ENCODE assay signal across 1 cellular context in genomic region chr7:111953611-111954010, GRCh38.
TF ChIP-seq lines count a peak whose summit lies in the region.

No MANE protein-coding gene starts in this region.

TF ChIP-seq in GM23338, 12 proteins besides CTCF, POLR2A, EP300 and RAD21 (continued from another document):
- no peak for TF ChIP-seq ZNF331 (CRISPR knock-in tag; IDR thresholded peaks at IDR 0.05; ENCODE audit: low read depth)
